Comparison of ENCODE assay signal across 8 cellular contexts in genomic region chr5:113330533-113331200, GRCh38.
DNase-seq lines count a peak whose midpoint lies in the region; ATAC-seq and TF ChIP-seq lines count a peak whose summit lies in the region.

No MANE protein-coding gene starts in this region.

- H3K27me3 ChIP-seq in BLaER1: no peaks in the 10 kb centered on the region

- H3K4me3 ChIP-seq in BLaER1: no peak overlapping the region

- H3K27me3 Mint-ChIP-seq in neural crest cell (ENCODE audit: low read depth): no peaks in the 10 kb centered on the region

- no peak overlapping the region for H3K27ac Mint-ChIP-seq in neural crest cell (ENCODE audit: unreplicated experiment)

- H3K9me3 Mint-ChIP-seq in neural crest cell: no peaks in the 10 kb centered on the region

- no peaks in the 10 kb centered on the region for H4K20me1 ChIP-seq in BLaER1

- no peak overlapping the region for H3K27ac ChIP-seq in BLaER1

- no peaks in the 10 kb centered on the region for H3K36me3 ChIP-seq in BLaER1

- peaks cover 18% of the 10 kb centered on the region for H3K4me1 ChIP-seq in BLaER1

- DNase-seq in RKO (ENCODE audit: low spot score) (peak; percentile 43), epidermal melanocyte (ENCODE audit: insufficient read length, low spot score) (peak; percentile 46), neural crest cell (ENCODE audit: low read depth, low spot score) (no peak), OCI-M2 (lab: John Stamatoyannopoulos, UW; ENCODE audit: unreplicated experiment) (no peak), KG1 (lab: John Stamatoyannopoulos, UW) (no peak)

- ATAC-seq in GM18861 (IDR thresholded peaks at IDR 0.05; ENCODE audit: unreplicated experiment): peak; percentile 76
- peak; percentile 60 for ATAC-seq in HG03432 (IDR thresholded peaks at IDR 0.05; ENCODE audit: unreplicated experiment)

- H3K4me1 Mint-ChIP-seq in neural crest cell: peaks cover 6% of the 10 kb centered on the region

- H3K36me3 Mint-ChIP-seq in neural crest cell (ENCODE audit: low read depth): no peaks in the 10 kb centered on the region

- no peak overlapping the region for H3K4me3 Mint-ChIP-seq in neural crest cell

- TF ChIP-seq CTCF in neural crest cell (conservative IDR thresholded peaks at IDR 0.05): peak; percentile 71

- H3K9me3 ChIP-seq in BLaER1: no peaks in the 10 kb centered on the region

- peak overlapping the region; percentile 33 for H3K4me2 ChIP-seq in BLaER1

- no peak overlapping the region for H3K9ac ChIP-seq in BLaER1

Comparison
In these comparisons a context has a peak if more than half of its experiments do, and no peak if none do; other contexts are left out.
1. DNase-seq: peak in RKO (single experiment) and epidermal melanocyte (single experiment); none in neural crest cell (single experiment), OCI-M2 (single experiment) and KG1 (single experiment).